ENCODE assay signal across 1 cellular context in the genomic region with DNA sequence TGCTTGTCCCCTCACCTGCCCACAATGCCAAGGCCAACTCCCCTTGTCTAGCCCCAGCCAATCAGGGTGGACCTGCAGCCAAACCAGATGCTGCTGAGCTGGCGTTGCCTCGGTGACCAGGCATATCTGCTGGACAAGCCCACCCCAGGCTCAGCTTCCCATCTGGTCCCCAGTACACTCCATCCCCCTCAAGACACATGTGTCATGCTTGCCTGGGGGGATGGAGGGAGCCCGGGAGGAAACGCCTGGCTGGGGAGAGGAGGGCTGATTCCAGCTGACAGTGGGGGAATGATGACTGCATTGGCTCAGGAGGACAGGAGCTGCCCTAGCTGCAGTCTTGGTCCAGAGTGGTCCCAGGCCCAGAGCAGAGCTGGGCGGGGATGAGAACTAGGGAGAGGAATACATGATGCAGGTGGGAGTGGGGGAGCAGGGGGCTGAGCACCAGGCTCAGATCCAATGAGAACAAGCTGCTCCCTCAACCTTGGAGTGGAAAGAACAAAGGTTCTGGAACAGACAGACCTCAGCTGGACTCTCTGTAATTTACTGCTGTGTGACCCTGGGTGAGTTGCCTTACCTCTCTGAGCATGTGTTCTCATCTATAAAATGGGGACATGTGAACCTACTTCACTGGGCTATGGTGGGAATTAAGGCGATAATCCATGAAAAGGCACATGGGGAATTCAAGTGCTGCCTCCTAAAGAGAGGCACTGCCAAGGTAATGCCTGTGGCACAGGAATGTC.
TF ChIP-seq lines count a peak whose summit lies in the region.

No MANE protein-coding gene starts in this region.

TF ChIP-seq in H1, 55 proteins besides CTCF, POLR2A, EP300 and RAD21 (continued from another document):
- TF ChIP-seq ASH2L (IDR thresholded peaks at IDR 0.05; ENCODE audit: low read length) (no peak), SIRT6 (IDR thresholded peaks at IDR 0.05; ENCODE audit: low read length) (no peak), RBBP5 (IDR thresholded peaks at IDR 0.05; ENCODE audit: borderline replicate concordance, low read depth, low read length) (no peak), RFX5 (IDR thresholded peaks at IDR 0.05; ENCODE audit: borderline replicate concordance, low read depth, low read length) (no peak), POU5F1 (IDR thresholded peaks at IDR 0.05; ENCODE audit: low read depth, low read length) (no peak), SIX5 (IDR thresholded peaks at IDR 0.05; ENCODE audit: low read depth, low read length) (no peak), TAF1 (IDR thresholded peaks at IDR 0.05; ENCODE audit: low read depth, low read length) (no peak), KDM5A (IDR thresholded peaks at IDR 0.05; ENCODE audit: low read length) (no peak), POLR2AphosphoS5 (IDR thresholded peaks at IDR 0.05; ENCODE audit: low read depth, low read length) (no peak), SAP30 (IDR thresholded peaks at IDR 0.05; ENCODE audit: insufficient read depth, insufficient replicate concordance, low read length) (no peak), YY1 (IDR thresholded peaks at IDR 0.05; ENCODE audit: low read depth, low read length) (no peak), KDM1A (IDR thresholded peaks at IDR 0.05; ENCODE audit: borderline replicate concordance, low read length) (no peak), CBX8 (IDR thresholded peaks at IDR 0.05; ENCODE audit: borderline replicate concordance, low read depth, low read length) (no peak), SIN3A (conservative IDR thresholded peaks at IDR 0.05 in 1 of 2, IDR thresholded peaks at IDR 0.05 in 1 of 2; ENCODE audit: low read depth in 1 of 2, low read length in 2 of 2) (no peak), CHD1 (IDR thresholded peaks at IDR 0.05; ENCODE audit: low read depth, low read length) (no peak), RNF2 (IDR thresholded peaks at IDR 0.05; ENCODE audit: borderline replicate concordance, low read depth, low read length, missing control alignments, poor library complexity, severe bottlenecking) (no peak)
- TF ChIP-seq, protein P1, sequence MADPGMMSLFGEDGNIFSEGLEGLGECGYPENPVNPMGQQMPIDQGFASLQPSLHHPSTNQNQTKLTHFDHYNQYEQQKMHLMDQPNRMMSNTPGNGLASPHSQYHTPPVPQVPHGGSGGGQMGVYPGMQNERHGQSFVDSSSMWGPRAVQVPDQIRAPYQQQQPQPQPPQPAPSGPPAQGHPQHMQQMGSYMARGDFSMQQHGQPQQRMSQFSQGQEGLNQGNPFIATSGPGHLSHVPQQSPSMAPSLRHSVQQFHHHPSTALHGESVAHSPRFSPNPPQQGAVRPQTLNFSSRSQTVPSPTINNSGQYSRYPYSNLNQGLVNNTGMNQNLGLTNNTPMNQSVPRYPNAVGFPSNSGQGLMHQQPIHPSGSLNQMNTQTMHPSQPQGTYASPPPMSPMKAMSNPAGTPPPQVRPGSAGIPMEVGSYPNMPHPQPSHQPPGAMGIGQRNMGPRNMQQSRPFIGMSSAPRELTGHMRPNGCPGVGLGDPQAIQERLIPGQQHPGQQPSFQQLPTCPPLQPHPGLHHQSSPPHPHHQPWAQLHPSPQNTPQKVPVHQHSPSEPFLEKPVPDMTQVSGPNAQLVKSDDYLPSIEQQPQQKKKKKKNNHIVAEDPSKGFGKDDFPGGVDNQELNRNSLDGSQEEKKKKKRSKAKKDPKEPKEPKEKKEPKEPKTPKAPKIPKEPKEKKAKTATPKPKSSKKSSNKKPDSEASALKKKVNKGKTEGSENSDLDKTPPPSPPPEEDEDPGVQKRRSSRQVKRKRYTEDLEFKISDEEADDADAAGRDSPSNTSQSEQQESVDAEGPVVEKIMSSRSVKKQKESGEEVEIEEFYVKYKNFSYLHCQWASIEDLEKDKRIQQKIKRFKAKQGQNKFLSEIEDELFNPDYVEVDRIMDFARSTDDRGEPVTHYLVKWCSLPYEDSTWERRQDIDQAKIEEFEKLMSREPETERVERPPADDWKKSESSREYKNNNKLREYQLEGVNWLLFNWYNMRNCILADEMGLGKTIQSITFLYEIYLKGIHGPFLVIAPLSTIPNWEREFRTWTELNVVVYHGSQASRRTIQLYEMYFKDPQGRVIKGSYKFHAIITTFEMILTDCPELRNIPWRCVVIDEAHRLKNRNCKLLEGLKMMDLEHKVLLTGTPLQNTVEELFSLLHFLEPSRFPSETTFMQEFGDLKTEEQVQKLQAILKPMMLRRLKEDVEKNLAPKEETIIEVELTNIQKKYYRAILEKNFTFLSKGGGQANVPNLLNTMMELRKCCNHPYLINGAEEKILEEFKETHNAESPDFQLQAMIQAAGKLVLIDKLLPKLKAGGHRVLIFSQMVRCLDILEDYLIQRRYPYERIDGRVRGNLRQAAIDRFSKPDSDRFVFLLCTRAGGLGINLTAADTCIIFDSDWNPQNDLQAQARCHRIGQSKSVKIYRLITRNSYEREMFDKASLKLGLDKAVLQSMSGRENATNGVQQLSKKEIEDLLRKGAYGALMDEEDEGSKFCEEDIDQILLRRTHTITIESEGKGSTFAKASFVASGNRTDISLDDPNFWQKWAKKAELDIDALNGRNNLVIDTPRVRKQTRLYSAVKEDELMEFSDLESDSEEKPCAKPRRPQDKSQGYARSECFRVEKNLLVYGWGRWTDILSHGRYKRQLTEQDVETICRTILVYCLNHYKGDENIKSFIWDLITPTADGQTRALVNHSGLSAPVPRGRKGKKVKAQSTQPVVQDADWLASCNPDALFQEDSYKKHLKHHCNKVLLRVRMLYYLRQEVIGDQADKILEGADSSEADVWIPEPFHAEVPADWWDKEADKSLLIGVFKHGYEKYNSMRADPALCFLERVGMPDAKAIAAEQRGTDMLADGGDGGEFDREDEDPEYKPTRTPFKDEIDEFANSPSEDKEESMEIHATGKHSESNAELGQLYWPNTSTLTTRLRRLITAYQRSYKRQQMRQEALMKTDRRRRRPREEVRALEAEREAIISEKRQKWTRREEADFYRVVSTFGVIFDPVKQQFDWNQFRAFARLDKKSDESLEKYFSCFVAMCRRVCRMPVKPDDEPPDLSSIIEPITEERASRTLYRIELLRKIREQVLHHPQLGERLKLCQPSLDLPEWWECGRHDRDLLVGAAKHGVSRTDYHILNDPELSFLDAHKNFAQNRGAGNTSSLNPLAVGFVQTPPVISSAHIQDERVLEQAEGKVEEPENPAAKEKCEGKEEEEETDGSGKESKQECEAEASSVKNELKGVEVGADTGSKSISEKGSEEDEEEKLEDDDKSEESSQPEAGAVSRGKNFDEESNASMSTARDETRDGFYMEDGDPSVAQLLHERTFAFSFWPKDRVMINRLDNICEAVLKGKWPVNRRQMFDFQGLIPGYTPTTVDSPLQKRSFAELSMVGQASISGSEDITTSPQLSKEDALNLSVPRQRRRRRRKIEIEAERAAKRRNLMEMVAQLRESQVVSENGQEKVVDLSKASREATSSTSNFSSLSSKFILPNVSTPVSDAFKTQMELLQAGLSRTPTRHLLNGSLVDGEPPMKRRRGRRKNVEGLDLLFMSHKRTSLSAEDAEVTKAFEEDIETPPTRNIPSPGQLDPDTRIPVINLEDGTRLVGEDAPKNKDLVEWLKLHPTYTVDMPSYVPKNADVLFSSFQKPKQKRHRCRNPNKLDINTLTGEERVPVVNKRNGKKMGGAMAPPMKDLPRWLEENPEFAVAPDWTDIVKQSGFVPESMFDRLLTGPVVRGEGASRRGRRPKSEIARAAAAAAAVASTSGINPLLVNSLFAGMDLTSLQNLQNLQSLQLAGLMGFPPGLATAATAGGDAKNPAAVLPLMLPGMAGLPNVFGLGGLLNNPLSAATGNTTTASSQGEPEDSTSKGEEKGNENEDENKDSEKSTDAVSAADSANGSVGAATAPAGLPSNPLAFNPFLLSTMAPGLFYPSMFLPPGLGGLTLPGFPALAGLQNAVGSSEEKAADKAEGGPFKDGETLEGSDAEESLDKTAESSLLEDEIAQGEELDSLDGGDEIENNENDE (IDR thresholded peaks at IDR 0.05; ENCODE audit: insufficient replicate concordance, low read length) = no peak
- TF ChIP-seq, protein P2, sequence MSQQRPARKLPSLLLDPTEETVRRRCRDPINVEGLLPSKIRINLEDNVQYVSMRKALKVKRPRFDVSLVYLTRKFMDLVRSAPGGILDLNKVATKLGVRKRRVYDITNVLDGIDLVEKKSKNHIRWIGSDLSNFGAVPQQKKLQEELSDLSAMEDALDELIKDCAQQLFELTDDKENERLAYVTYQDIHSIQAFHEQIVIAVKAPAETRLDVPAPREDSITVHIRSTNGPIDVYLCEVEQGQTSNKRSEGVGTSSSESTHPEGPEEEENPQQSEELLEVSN (IDR thresholded peaks at IDR 0.05) = no peak
TF ChIP-seq in H1: peak in this region for 0.
